ENCODE assay signal across 12 cellular contexts in genomic region chr1:232597721-232598120, GRCh38. TPM values are rescaled to one million over a fixed set of nuclear protein-coding genes. Genes with fewer than 3 reads are reported as not detected.
DNase-seq lines count a peak whose midpoint lies in the region; ATAC-seq and TF ChIP-seq lines count a peak whose summit lies in the region.
"Had no signal": no experiment of that assay in that cellular context is flagged by ENCODE, and none has a peak within 500 bp of the region (broad histone marks: within the 10 kb centered on the region; RNA-seq: fewer than 3 reads in every experiment).

No MANE protein-coding gene starts in this region.

- peaks cover 24% of the 10 kb centered on the region for H3K4me1 Mint-ChIP-seq in activated T-cell treated with anti-CD3 and anti-CD28 coated beads, Interleukin-2, amount 50 U/mL, for 24 hours (ENCODE audit: low read depth)

- no peak overlapping the region for H3K27ac Mint-ChIP-seq in activated T-cell treated with anti-CD3 and anti-CD28 coated beads, Interleukin-2, amount 50 U/mL, for 24 hours
- H3K27ac Mint-ChIP-seq: activated naive CD8-positive, alpha-beta T cell had no signal

- ATAC-seq in GM18861 (IDR thresholded peaks at IDR 0.05; ENCODE audit: unreplicated experiment) (peak; percentile 29), GM21515 (IDR thresholded peaks at IDR 0.05; ENCODE audit: unreplicated experiment) (peak; percentile 65), HG03097 (IDR thresholded peaks at IDR 0.05; ENCODE audit: low FRiP score, unreplicated experiment) (peak; percentile 46), gastroesophageal sphincter (peak; percentile 46), HG03520 (IDR thresholded peaks at IDR 0.05; ENCODE audit: unreplicated experiment) (no peak)
- ATAC-seq: upper lobe of right lung had no signal

- H3K4me1 ChIP-seq in gastroesophageal sphincter: peaks cover 0 to 55% (median 19%) of the 10 kb centered on the region in 3 donors

- no peak overlapping the region for H3K4me3 ChIP-seq in gastroesophageal sphincter
- H3K4me3 ChIP-seq: upper lobe of right lung had no signal

- H3K36me3 Mint-ChIP-seq in activated T-cell treated with anti-CD3 and anti-CD28 coated beads, Interleukin-2, amount 50 U/mL, for 24 hours (ENCODE audit: low read depth): no peaks in the 10 kb centered on the region
- H3K36me3 Mint-ChIP-seq: activated naive CD8-positive, alpha-beta T cell had no signal

- no peak for TF ChIP-seq POLR2A in gastroesophageal sphincter (IDR thresholded peaks at IDR 0.05)

- 88 to 94% methylated on average over 2 of the region's 2 CpGs for WGBS in gastroesophageal sphincter (ENCODE audit: low coverage in 1 of 2), 2 donors

- H3K27me3 Mint-ChIP-seq in activated T-cell treated with anti-CD3 and anti-CD28 coated beads, Interleukin-2, amount 50 U/mL, for 24 hours: no peaks in the 10 kb centered on the region
- H3K27me3 Mint-ChIP-seq: activated B cell treated with CpG ODN at 0.5 μM for 24 hours; activated naive CD8-positive, alpha-beta T cell had no signal

- no peaks in the 10 kb centered on the region for H3K9me3 ChIP-seq in gastroesophageal sphincter
- H3K9me3 ChIP-seq: upper lobe of right lung had no signal

- H3K27me3 ChIP-seq in gastroesophageal sphincter: no peaks in the 10 kb centered on the region
- H3K27me3 ChIP-seq: upper lobe of right lung had no signal

- H3K4me3 Mint-ChIP-seq in activated T-cell treated with anti-CD3 and anti-CD28 coated beads, Interleukin-2, amount 50 U/mL, for 24 hours: no peak overlapping the region
- H3K4me3 Mint-ChIP-seq: activated B cell treated with CpG ODN at 0.5 μM for 24 hours; activated naive CD8-positive, alpha-beta T cell had no signal

- no peak for TF ChIP-seq CTCF in gastroesophageal sphincter (IDR thresholded peaks at IDR 0.05)

- no peak overlapping the region for H3K27ac ChIP-seq in gastroesophageal sphincter
- H3K27ac ChIP-seq: upper lobe of right lung had no signal

- TF ChIP-seq EP300 in gastroesophageal sphincter (IDR thresholded peaks at IDR 0.05): no peak

- no peaks in the 10 kb centered on the region for H3K36me3 ChIP-seq in gastroesophageal sphincter
- H3K36me3 ChIP-seq: upper lobe of right lung had no signal

- no peak for DNase-seq in NCI-H345 treated with DMSO at 0.1 percent for 48 hours (lab: John Stamatoyannopoulos, UW; ENCODE audit: unreplicated experiment)
- DNase-seq in activated T-cell treated with anti-CD3 and anti-CD28 coated beads, Interleukin-2, amount 50 U/mL, for 24 hours: no peak
- DNase-seq: activated B cell treated with CpG ODN at 0.5 μM for 24 hours, head of caudate nucleus, NCI-H2029, upper lobe of right lung had no signal

- H3K9me3 Mint-ChIP-seq in activated T-cell treated with anti-CD3 and anti-CD28 coated beads, Interleukin-2, amount 50 U/mL, for 24 hours: no peaks in the 10 kb centered on the region
- H3K9me3 Mint-ChIP-seq: activated B cell treated with CpG ODN at 0.5 μM for 24 hours had no signal

RNA-seq across cellular contexts. Expression of gene SIPA1L2, which starts 32.2 kb away (rescaled TPM):
- total RNA-seq in gastroesophageal sphincter: 10 to 100 TPM; 29.5 to 65.2 (median 32.6) TPM
